Comparison of ENCODE assay signal across 21 cellular contexts in genomic region chr17:65050438-65050837, GRCh38. TPM values are rescaled to one million over a fixed set of nuclear protein-coding genes. Genes with fewer than 3 reads are reported as not detected.
A peak's percentile ranks its signal among the peaks of the same experiment; 100 is the strongest.
DNase-seq lines count a peak whose midpoint lies in the region; ATAC-seq and TF ChIP-seq lines count a peak whose summit lies in the region.
"Had no signal": no experiment of that assay in that cellular context is flagged by ENCODE, and none has a peak within 500 bp of the region (broad histone marks: within the 10 kb centered on the region; RNA-seq: fewer than 3 reads in every experiment).

No MANE protein-coding gene starts in this region.

- no peak for ATAC-seq in activated naive CD8-positive, alpha-beta T cell treated with anti-CD3 and anti-CD28 coated beads, Interleukin-2, amount 50 U/mL, for 24 hours
- ATAC-seq in HG02678 (IDR thresholded peaks at IDR 0.05; ENCODE audit: unreplicated experiment) (no peak), GM18907 (IDR thresholded peaks at IDR 0.05; ENCODE audit: unreplicated experiment) (no peak)
- ATAC-seq: left cardiac atrium had no signal

- no peak for TF ChIP-seq POLR2A in sigmoid colon (IDR thresholded peaks at IDR 0.05)

- no peak for TF ChIP-seq EP300 in sigmoid colon (IDR thresholded peaks at IDR 0.05)

- H3K4me3 Mint-ChIP-seq in CD14-positive monocyte, result no peak overlapping the region
- no peak overlapping the region for H3K4me3 Mint-ChIP-seq in activated naive CD8-positive, alpha-beta T cell treated with anti-CD3 and anti-CD28 coated beads, Interleukin-2, amount 50 U/mL, for 24 hours
- H3K4me3 Mint-ChIP-seq: activated CD4-positive, alpha-beta memory T cell treated with anti-CD3 and anti-CD28 coated beads, Interleukin-2, amount 10 ng/mL, durations not matched to agents 7 days and 5 days; nephron; T-helper 1 cell treated with Interleukin-12 subunit alpha and Interleukin-12 subunit beta and Interleukin-4 antibody, amounts not matched to agents 30 μg/mL and 1 μg/mL, for 36 hours had no signal

- H3K4me3 ChIP-seq in DOHH2 (ENCODE audit: low read length) (peak overlapping the region; percentile 100), sigmoid colon (no peak overlapping the region)

- DNase-seq in CD14-positive monocyte (ENCODE audit: low spot score) (no peak), sigmoid colon (no peak), dedifferentiated amniotic fluid mesenchymal stem cell (ENCODE audit: extremely low spot score) (no peak)
- no peak for DNase-seq in activated naive CD8-positive, alpha-beta T cell treated with anti-CD3 and anti-CD28 coated beads, Interleukin-2, amount 50 U/mL, for 24 hours
- DNase-seq: activated CD4-positive, alpha-beta memory T cell treated with anti-CD3 and anti-CD28 coated beads, Interleukin-2, amount 10 ng/mL, durations not matched to agents 7 days and 5 days; activated T-cell treated with anti-CD3 and anti-CD28 coated beads, Interleukin-2, amount 50 U/mL, for 72 hours; left cardiac atrium; mesendoderm; NCI-H1417 treated with DMSO at 0.1 percent for 48 hours; NCI-H526 treated with DMSO at 0.1 percent for 48 hours; posterior cingulate gyrus; small intestine; stimulated activated CD4-positive, alpha-beta T cell treated with anti-CD3 and anti-CD28 coated beads, Interleukin-4, amount 100 ng/mL, for 1 hour; substantia nigra; WERI-Rb-1 had no signal

- TF ChIP-seq CTCF in CD14-positive monocyte (IDR thresholded peaks at IDR 0.05) (no peak), DOHH2 (IDR thresholded peaks at IDR 0.05; ENCODE audit: low read depth, low read length, poor library complexity, severe bottlenecking) (no peak), sigmoid colon (IDR thresholded peaks at IDR 0.05) (no peak)

- H3K27me3 ChIP-seq in DOHH2 (ENCODE audit: control insufficient read depth, low read length) (no peaks in the 10 kb centered on the region), sigmoid colon (no peaks in the 10 kb centered on the region)

- no peaks in the 10 kb centered on the region for H3K9me3 ChIP-seq in DOHH2 (ENCODE audit: control insufficient read depth, insufficient read depth, low read length)
- no peaks in the 10 kb centered on the region for H3K9me3 ChIP-seq in sigmoid colon

- 86 to 88% methylated on average over 4 of the region's 4 CpGs for WGBS in sigmoid colon, 2 donors

- H3K9me2 ChIP-seq in DOHH2 (replicated peaks; ENCODE audit: control insufficient read depth, low read length), result no peaks in the 10 kb centered on the region

- intact Hi-C loops in CD14-positive monocyte (cut with micrococcal nuclease), result no loop called here
- intact Hi-C loops in sigmoid colon (cut with DNase I), result no loop called here

- no peaks in the 10 kb centered on the region for H3K9me3 Mint-ChIP-seq in CD14-positive monocyte
- H3K9me3 Mint-ChIP-seq in activated naive CD8-positive, alpha-beta T cell treated with anti-CD3 and anti-CD28 coated beads, Interleukin-2, amount 50 U/mL, for 24 hours, result no peaks in the 10 kb centered on the region
- H3K9me3 Mint-ChIP-seq: activated CD4-positive, alpha-beta memory T cell treated with anti-CD3 and anti-CD28 coated beads, Interleukin-2, amount 10 ng/mL, durations not matched to agents 7 days and 5 days; activated T-cell treated with anti-CD3 and anti-CD28 coated beads, Interleukin-2, amount 50 U/mL, for 72 hours; nephron; T-helper 1 cell treated with Interleukin-12 subunit alpha and Interleukin-12 subunit beta and Interleukin-4 antibody, amounts not matched to agents 30 μg/mL and 1 μg/mL, for 36 hours had no signal

- no peaks in the 10 kb centered on the region for H3K27me3 Mint-ChIP-seq in CD14-positive monocyte (ENCODE audit: low read depth in 3 of 3)
- H3K27me3 Mint-ChIP-seq in activated naive CD8-positive, alpha-beta T cell treated with anti-CD3 and anti-CD28 coated beads, Interleukin-2, amount 50 U/mL, for 24 hours, result no peaks in the 10 kb centered on the region
- H3K27me3 Mint-ChIP-seq: activated CD4-positive, alpha-beta memory T cell treated with anti-CD3 and anti-CD28 coated beads, Interleukin-2, amount 10 ng/mL, durations not matched to agents 7 days and 5 days had no signal

- H3K79me2 ChIP-seq in DOHH2 (ENCODE audit: control insufficient read depth, low read length), result peaks cover 100% of the 10 kb centered on the region

- H3K36me3 ChIP-seq in DOHH2 (ENCODE audit: control insufficient read depth, low read length) (peaks cover 98% of the 10 kb centered on the region), sigmoid colon (peaks cover 4 to 50% (median 21%) of the 10 kb centered on the region in 4 donors)

- H3K27ac ChIP-seq in DOHH2 (ENCODE audit: low read depth, low read length) (peak overlapping the region; percentile 87), sigmoid colon (peak overlapping the region; percentile 42 to 99 (median 59))
- H3K27ac ChIP-seq: epithelial cell of prostate, WERI-Rb-1 had no signal

- peak overlapping the region in 4 of 7 donors; percentile 31 to 94 (median 55) for H3K27ac Mint-ChIP-seq in CD14-positive monocyte
- peak overlapping the region; percentile 39 for H3K27ac Mint-ChIP-seq in activated naive CD8-positive, alpha-beta T cell treated with anti-CD3 and anti-CD28 coated beads, Interleukin-2, amount 50 U/mL, for 24 hours
- H3K27ac Mint-ChIP-seq: T-helper 1 cell treated with Interleukin-12 subunit alpha and Interleukin-12 subunit beta and Interleukin-4 antibody, amounts not matched to agents 30 μg/mL and 1 μg/mL, for 36 hours had no signal

- H3K4me2 ChIP-seq in DOHH2 (ENCODE audit: low read length), result peak overlapping the region; percentile 78

- peaks cover 29% of the 10 kb centered on the region for H4K20me1 ChIP-seq in DOHH2 (ENCODE audit: control insufficient read depth, insufficient read depth, low read depth, low read length)

- H3K36me3 Mint-ChIP-seq in CD14-positive monocyte, result peaks cover 60 to 70% of the 10 kb centered on the region in 2 donors
- peaks cover 83% of the 10 kb centered on the region for H3K36me3 Mint-ChIP-seq in activated naive CD8-positive, alpha-beta T cell treated with anti-CD3 and anti-CD28 coated beads, Interleukin-2, amount 50 U/mL, for 24 hours (ENCODE audit: low read depth)

- H3F3A ChIP-seq in DOHH2 (ENCODE audit: control insufficient read depth, insufficient read depth), result peaks cover 58% of the 10 kb centered on the region

- H3K4me1 ChIP-seq in DOHH2 (ENCODE audit: control insufficient read depth, low read length) (peaks cover 84% of the 10 kb centered on the region), sigmoid colon (peaks cover 0 to 86% (median 74%) of the 10 kb centered on the region in 4 donors)

- peaks cover 68% of the 10 kb centered on the region for H3K4me1 Mint-ChIP-seq in CD14-positive monocyte
- peaks cover 90% of the 10 kb centered on the region for H3K4me1 Mint-ChIP-seq in activated naive CD8-positive, alpha-beta T cell treated with anti-CD3 and anti-CD28 coated beads, Interleukin-2, amount 50 U/mL, for 24 hours

RNA-seq across cellular contexts. Expression of gene GNA13, which starts 6.1 kb away (rescaled TPM):
- 10 to 100 TPM; 40.3 to 49.3 TPM for polyA plus RNA-seq in CD14-positive monocyte
- total RNA-seq in sigmoid colon, result 100 to 1,000 TPM in 2 of 4 donors, 10 to 100 TPM in 2; 72.8 to 120 (median 96.4) TPM
- 10 to 100 TPM; 33.1 to 62.9 (median 39.6) TPM for polyA plus RNA-seq in sigmoid colon
